In the genomic region with DNA sequence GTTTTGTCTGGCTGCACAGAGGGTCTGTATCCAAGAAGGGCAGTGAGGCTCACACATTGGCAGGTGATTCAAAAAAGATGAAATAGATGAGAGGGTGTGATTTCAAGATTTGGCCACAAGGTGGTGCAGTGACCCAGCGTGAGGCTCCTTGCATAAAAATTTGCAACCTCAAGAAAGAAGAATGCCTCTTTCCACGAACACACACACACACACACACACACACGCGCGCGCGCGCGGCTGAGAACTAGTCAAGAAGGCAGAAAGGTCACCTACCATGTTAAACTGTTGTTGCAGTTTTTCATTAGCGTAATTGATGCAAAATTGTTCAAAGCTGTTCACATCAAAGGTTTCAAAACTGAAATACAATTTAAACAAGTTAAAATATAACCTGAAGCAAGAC, we compare ENCODE assay signal across 8 cellular contexts. TPM values are rescaled to one million over a fixed set of nuclear protein-coding genes. Genes with fewer than 3 reads are reported as not detected.
DNase-seq lines count a peak whose midpoint lies in the region; ATAC-seq and TF ChIP-seq lines count a peak whose summit lies in the region.

No MANE protein-coding gene starts in this region.

- CTCF ChIA-PET in RWPE1 (lab: Yijun Ruan, JAX), result interaction anchor here (0.6 to 1.1 kb wide), 15 partner anchors 20 to 499 kb away, joined by 3 to 10 read pairs (median 4); partner anchors contain the start of gene ATOSA

- peaks cover 5% of the 10 kb centered on the region for H3K4me1 Mint-ChIP-seq in activated T-helper 17 cell treated with anti-CD3 and anti-CD28 coated beads, Interleukin-2, amount 50 U/mL, for 72 hours

- H3K27ac ChIP-seq in RWPE1, result no peak overlapping the region

- DNase-seq in GDM1 (lab: John Stamatoyannopoulos, UW), result peak; percentile 59
- DNase-seq in HuH-7 (ENCODE audit: low spot score), result peak; percentile 67
- DNase-seq in RWPE1 (ENCODE audit: low spot score), result peak; percentile 75
- DNase-seq in fibroblast of pulmonary artery (ENCODE audit: low read depth), result peak; percentile 87
- DNase-seq in nucleus accumbens (lab: John Stamatoyannopoulos, UW), result peak in 49 of 56 donors; percentile 14 to 85 (median 57)
- peak; percentile 92 for DNase-seq in superior temporal gyrus (ENCODE audit: extremely low spot score)
- no peak for DNase-seq in GOT3 (lab: John Stamatoyannopoulos, UW)

- H3K9me3 Mint-ChIP-seq in activated T-helper 17 cell treated with anti-CD3 and anti-CD28 coated beads, Interleukin-2, amount 50 U/mL, for 72 hours, result no peaks in the 10 kb centered on the region

- H3K27ac Mint-ChIP-seq in activated T-helper 17 cell treated with anti-CD3 and anti-CD28 coated beads, Interleukin-2, amount 50 U/mL, for 72 hours, result peak overlapping the region; percentile 77

- no peaks in the 10 kb centered on the region for H3K36me3 Mint-ChIP-seq in activated T-helper 17 cell treated with anti-CD3 and anti-CD28 coated beads, Interleukin-2, amount 50 U/mL, for 72 hours (ENCODE audit: low read depth)

- no peaks in the 10 kb centered on the region for H3K27me3 Mint-ChIP-seq in activated T-helper 17 cell treated with anti-CD3 and anti-CD28 coated beads, Interleukin-2, amount 50 U/mL, for 72 hours

- H3K4me3 Mint-ChIP-seq in activated T-helper 17 cell treated with anti-CD3 and anti-CD28 coated beads, Interleukin-2, amount 50 U/mL, for 72 hours, result peak overlapping the region; percentile 75

- POLR2A ChIA-PET in RWPE1 (lab: Yijun Ruan, JAX; ENCODE audit: low non-redundant PET), result no interaction called here

- TF ChIP-seq CTCF in RWPE1 (conservative IDR thresholded peaks at IDR 0.05; ENCODE audit: low read depth) (peak; percentile 90), fibroblast of pulmonary artery (IDR thresholded peaks at IDR 0.05; ENCODE audit: low read length, missing control alignments) (peak; percentile 65)

- ATAC-seq in activated T-helper 17 cell treated with anti-CD3 and anti-CD28 coated beads, Interleukin-2, amount 50 U/mL, for 72 hours (replicated peaks), result peak; percentile 36

- no peak overlapping the region for H3K4me3 ChIP-seq in fibroblast of pulmonary artery (replicated peaks; ENCODE audit: low read depth, low read length)

RNA-seq across cellular contexts. Expression of gene MYO5C, which starts 39.2 kb away (rescaled TPM):
- total RNA-seq in activated T-helper 17 cell treated with anti-CD3 and anti-CD28 coated beads, Interleukin-2, amount 50 U/mL, for 72 hours, result 1 to 10 TPM; 2.3 to 3.0 TPM
